ENCODE assay signal across 21 cellular contexts in genomic region chr16:88274847-88275246, GRCh38.
A peak's percentile ranks its signal among the peaks of the same experiment; 100 is the strongest.
DNase-seq lines count a peak whose midpoint lies in the region; ATAC-seq and TF ChIP-seq lines count a peak whose summit lies in the region.
"Had no signal": no experiment of that assay in that cellular context is flagged by ENCODE, and none has a peak within 500 bp of the region (broad histone marks: within the 10 kb centered on the region; RNA-seq: fewer than 3 reads in every experiment).

No MANE protein-coding gene starts in this region.

- no peaks in the 10 kb centered on the region for H3K36me3 ChIP-seq in ACC112 (ENCODE audit: insufficient read depth, low read length)
- H3K36me3 ChIP-seq: heart right ventricle, ovary, stomach had no signal

- H3K4me1 ChIP-seq in ACC112 (ENCODE audit: control insufficient read depth, insufficient read depth, low read length, unreplicated experiment) = peaks cover 6% of the 10 kb centered on the region
- H3K4me1 ChIP-seq: stomach had no signal

- no peaks in the 10 kb centered on the region for H3K27me3 Mint-ChIP-seq in activated CD4-positive, alpha-beta T cell treated with anti-CD3 and anti-CD28 coated beads, Interleukin-2, amount 10 ng/mL, durations not matched to agents 24 days and 14 days
- H3K27me3 Mint-ChIP-seq: activated B cell treated with CpG ODN at 0.5 μM for 24 hours had no signal

- H3K79me2 ChIP-seq in ACC112 (ENCODE audit: control insufficient read depth, insufficient read depth, low read length, unreplicated experiment) = no peaks in the 10 kb centered on the region

- no peaks in the 10 kb centered on the region for H3K4me1 Mint-ChIP-seq in activated CD4-positive, alpha-beta T cell treated with anti-CD3 and anti-CD28 coated beads, Interleukin-2, amount 10 ng/mL, durations not matched to agents 24 days and 14 days
- H3K4me1 Mint-ChIP-seq: activated B cell treated with CpG ODN at 0.5 μM for 24 hours, immature natural killer cell had no signal

- no peaks in the 10 kb centered on the region for H3K9me3 Mint-ChIP-seq in activated CD4-positive, alpha-beta T cell treated with anti-CD3 and anti-CD28 coated beads, Interleukin-2, amount 10 ng/mL, durations not matched to agents 24 days and 14 days
- H3K9me3 Mint-ChIP-seq: activated B cell treated with CpG ODN at 0.5 μM for 24 hours; activated naive CD4-positive, alpha-beta T cell treated with anti-CD3 and anti-CD28 coated beads for 36 hours; immature natural killer cell had no signal

- H3K27ac ChIP-seq in ACC112 (ENCODE audit: low read depth, low read length) = peak overlapping the region; percentile 42; the same call in 1 of the 2 replicates
- H3K27ac ChIP-seq: ovary, stomach had no signal

- H3K27me3 ChIP-seq in ACC112 (ENCODE audit: insufficient read depth, low read length) = no peaks in the 10 kb centered on the region
- H3K27me3 ChIP-seq: ovary, stomach had no signal

- H3K4me3 ChIP-seq in ACC112 (ENCODE audit: low read depth, low read length) (no peak overlapping the region), NB4 (ENCODE audit: low read depth, low read length) (no peak overlapping the region), fibroblast of pulmonary artery (replicated peaks; ENCODE audit: low read depth, low read length) (no peak overlapping the region)
- H3K4me3 ChIP-seq: heart right ventricle, ovary, stomach had no signal

- TF ChIP-seq CTCF in NB4 (IDR thresholded peaks at IDR 0.05; ENCODE audit: low read depth, low read length) = no peak
- TF ChIP-seq CTCF in fibroblast of pulmonary artery (IDR thresholded peaks at IDR 0.05; ENCODE audit: low read length, missing control alignments) = no peak

- intact Hi-C loops in sciatic nerve (cut with DNase I) = no loop called here
- intact Hi-C loops in activated CD4-positive, alpha-beta T cell treated with anti-CD3 and anti-CD28 coated beads, Interleukin-2, amount 10 ng/mL, durations not matched to agents 24 days and 14 days (cut with micrococcal nuclease) = no loop called here

- TF ChIP-seq POLR2A in NB4 (IDR thresholded peaks at IDR 0.05; ENCODE audit: extremely low read depth, insufficient read length) = no peak

- no peak overlapping the region for H3K4me3 Mint-ChIP-seq in activated CD4-positive, alpha-beta T cell treated with anti-CD3 and anti-CD28 coated beads, Interleukin-2, amount 10 ng/mL, durations not matched to agents 24 days and 14 days
- H3K4me3 Mint-ChIP-seq: activated B cell treated with CpG ODN at 0.5 μM for 24 hours; activated CD8-positive, alpha-beta T cell treated with anti-CD3 and anti-CD28 coated beads, Interleukin-2, amount 10 ng/mL, durations not matched to agents 7 days and 5 days; activated naive CD4-positive, alpha-beta T cell treated with anti-CD3 and anti-CD28 coated beads for 36 hours; activated T-cell treated with anti-CD3 and anti-CD28 coated beads, Interleukin-2, amount 50 U/mL, for 24 hours; immature natural killer cell had no signal

- peak; percentile 55 for ATAC-seq in sciatic nerve
- ATAC-seq: activated CD8-positive, alpha-beta T cell treated with anti-CD3 and anti-CD28 coated beads, Interleukin-2, amount 10 ng/mL, durations not matched to agents 7 days and 5 days had no signal

- H3K36me3 Mint-ChIP-seq in activated CD4-positive, alpha-beta T cell treated with anti-CD3 and anti-CD28 coated beads, Interleukin-2, amount 10 ng/mL, durations not matched to agents 24 days and 14 days (ENCODE audit: low read depth) = no peaks in the 10 kb centered on the region
- H3K36me3 Mint-ChIP-seq: immature natural killer cell had no signal

- no peak overlapping the region for H3K27ac Mint-ChIP-seq in activated CD4-positive, alpha-beta T cell treated with anti-CD3 and anti-CD28 coated beads, Interleukin-2, amount 10 ng/mL, durations not matched to agents 24 days and 14 days
- H3K27ac Mint-ChIP-seq: activated B cell treated with CpG ODN at 0.5 μM for 24 hours; activated CD8-positive, alpha-beta T cell treated with anti-CD3 and anti-CD28 coated beads, Interleukin-2, amount 10 ng/mL, durations not matched to agents 7 days and 5 days; activated naive CD4-positive, alpha-beta T cell treated with anti-CD3 and anti-CD28 coated beads for 36 hours; activated T-cell treated with anti-CD3 and anti-CD28 coated beads, Interleukin-2, amount 50 U/mL, for 24 hours; immature natural killer cell had no signal

- peak; percentile 29 for DNase-seq in NB4 (ENCODE audit: low read depth)
- DNase-seq in fibroblast of pulmonary artery (ENCODE audit: low read depth) = peak; percentile 33
- no peak for DNase-seq in sciatic nerve (ENCODE audit: low spot score)
- DNase-seq in T-helper 1 cell = no peak
- DNase-seq in NCI-H2107 (lab: John Stamatoyannopoulos, UW) = no peak
- no peak for DNase-seq in activated CD4-positive, alpha-beta T cell treated with anti-CD3 and anti-CD28 coated beads, Interleukin-2, amount 10 ng/mL, durations not matched to agents 24 days and 14 days
- no peak for DNase-seq in GM03348 (ENCODE audit: low spot score)
- DNase-seq: activated B cell treated with CpG ODN at 0.5 μM for 24 hours; activated CD8-positive, alpha-beta T cell treated with anti-CD3 and anti-CD28 coated beads, Interleukin-2, amount 10 ng/mL, durations not matched to agents 7 days and 5 days; activated naive CD4-positive, alpha-beta T cell treated with anti-CD3 and anti-CD28 coated beads for 36 hours; activated T-cell treated with anti-CD3 and anti-CD28 coated beads, Interleukin-2, amount 50 U/mL, for 24 hours; heart right ventricle; immature natural killer cell; NCI-H524 treated with DMSO at 0.1 percent for 48 hours; SHP77; small intestine; stimulated activated CD4-positive, alpha-beta T cell treated with anti-CD3 and anti-CD28 coated beads, Interleukin-4, amount 100 ng/mL, for 24 hours; stomach; T-helper 2 cell had no signal

- peak overlapping the region; percentile 81 for H2AFZ ChIP-seq in ACC112 (ENCODE audit: low read length, unreplicated experiment)

Comparison
In these comparisons a context has a peak if more than half of its experiments do, and no peak if none do; other contexts are left out.
1. DNase-seq: peak in NB4 (single experiment) and fibroblast of pulmonary artery (single experiment); none in sciatic nerve (single experiment), T-helper 1 cell (0 of 5), NCI-H2107 (single experiment), activated CD4-positive, alpha-beta T cell treated with anti-CD3 and anti-CD28 coated beads, Interleukin-2, amount 10 ng/mL, durations not matched to agents 24 days and 14 days (single experiment) and GM03348 (single experiment).